Comparison of ENCODE assay signal across 1 cellular context in genomic region chr4:38818441-38818976, GRCh38.
TF ChIP-seq lines count a peak whose summit lies in the region.

No MANE protein-coding gene starts in this region.

TF ChIP-seq in GM12878, 131 proteins besides CTCF, POLR2A, EP300 and RAD21 (continues in another document):
- TF ChIP-seq EED (IDR thresholded peaks at IDR 0.05; ENCODE audit: low read depth) (peak; percentile 71), ZNF207 (IDR thresholded peaks at IDR 0.05; ENCODE audit: borderline replicate concordance) (peak; percentile 73; the same call in 1 of the 2 replicates), NBN (IDR thresholded peaks at IDR 0.05) (peak; percentile 90), POU2F2 (IDR thresholded peaks at IDR 0.05; ENCODE audit: borderline replicate concordance, low read depth, low read length) (peak; percentile 62; the same call in 1 of the 3 replicates), RELB (IDR thresholded peaks at IDR 0.05; ENCODE audit: low read depth) (peak; percentile 81), CBFB (IDR thresholded peaks at IDR 0.05; ENCODE audit: low read depth) (0 out of 2 replicates have a peak, but pooled peaks have one; percentile 41), YBX1 (IDR thresholded peaks at IDR 0.05) (no peak), ESRRA (IDR thresholded peaks at IDR 0.05; ENCODE audit: low read length) (peak; percentile 63; the same call in 1 of the 2 replicates), JUNB (IDR thresholded peaks at IDR 0.05) (peak; percentile 64), CREM (IDR thresholded peaks at IDR 0.05; ENCODE audit: low read depth) (peak; percentile 90), CUX1 (IDR thresholded peaks at IDR 0.05; ENCODE audit: insufficient replicate concordance, low read depth, low read length) (peak; percentile 67), CHD4 (IDR thresholded peaks at IDR 0.05) (no peak), PAX5 (IDR thresholded peaks at IDR 0.05; ENCODE audit: borderline replicate concordance, low read depth, low read length) (peak; percentile 82), MEF2B (IDR thresholded peaks at IDR 0.05; ENCODE audit: partially characterized antibody, poor library complexity, severe bottlenecking) (peak; percentile 92), ETV6 (conservative IDR thresholded peaks at IDR 0.05 in 1 of 2, IDR thresholded peaks at IDR 0.05 in 1 of 2; ENCODE audit: borderline replicate concordance in 1 of 2, low read depth in 1 of 2) (peak in 1 of 2 experiments; percentile 60; a peak in 1 of 4 replicates), SMAD1 (IDR thresholded peaks at IDR 0.05; ENCODE audit: low read depth, partially characterized antibody) (peak; percentile 74), TCF12 (IDR thresholded peaks at IDR 0.05; ENCODE audit: low read depth, low read length) (0 out of 2 replicates have a peak, but pooled peaks have one; percentile 42), POLR2AphosphoS5 (IDR thresholded peaks at IDR 0.05; ENCODE audit: low read length) (peak; percentile 39; the same call in 1 of the 2 replicates), RFX5 (IDR thresholded peaks at IDR 0.05; ENCODE audit: low read depth, low read length) (peak; percentile 20; the same call in 1 of the 2 replicates), PAX8 (IDR thresholded peaks at IDR 0.05) (no peak), HCFC1 (IDR thresholded peaks at IDR 0.05; ENCODE audit: low read length) (0 out of 2 replicates have a peak, but pooled peaks have one; percentile 37), KDM1A (IDR thresholded peaks at IDR 0.05; ENCODE audit: borderline replicate concordance) (no peak), CHD1 (IDR thresholded peaks at IDR 0.05; ENCODE audit: low read depth, low read length) (no peak), YY1 (IDR thresholded peaks at IDR 0.05; ENCODE audit: low read depth, low read length) (0 out of 2 replicates have a peak, but pooled peaks have one; percentile 11), TARDBP (IDR thresholded peaks at IDR 0.05; ENCODE audit: borderline replicate concordance) (no peak), USF1 (IDR thresholded peaks at IDR 0.05; ENCODE audit: borderline replicate concordance, extremely low read length, insufficient read depth, low read depth, low read length) (no peak), ATF2 (IDR thresholded peaks at IDR 0.05; ENCODE audit: low read length) (peak; percentile 90), CHD2 (IDR thresholded peaks at IDR 0.05; ENCODE audit: borderline replicate concordance, low read depth, low read length) (peak; percentile 94), SMC3 (IDR thresholded peaks at IDR 0.05; ENCODE audit: borderline replicate concordance, low read length) (peak; percentile 30; the same call in 1 of the 2 replicates), GABPA (IDR thresholded peaks at IDR 0.05; ENCODE audit: low read depth) (no peak), PKNOX1 (IDR thresholded peaks at IDR 0.05) (peak; percentile 22; the same call in 1 of the 2 replicates), ATF7 (IDR thresholded peaks at IDR 0.05; ENCODE audit: low read depth) (peak; percentile 98), STAT1 (conservative IDR thresholded peaks at IDR 0.05) (peak; percentile 27; the same call in 1 of the 2 replicates), MEF2A (IDR thresholded peaks at IDR 0.05; ENCODE audit: insufficient read depth, low read depth, low read length) (peak; percentile 38; the same call in 1 of the 2 replicates), BCL11A (IDR thresholded peaks at IDR 0.05; ENCODE audit: low read depth, low read length) (peak; percentile 77), JUND (IDR thresholded peaks at IDR 0.05; ENCODE audit: low read depth, low read length) (peak; percentile 69; the same call in 1 of the 2 replicates), E2F8 (IDR thresholded peaks at IDR 0.05; ENCODE audit: low read depth, partially characterized antibody) (peak; percentile 61), BHLHE40 (IDR thresholded peaks at IDR 0.05; ENCODE audit: borderline replicate concordance in 1 of 2, low read depth in 2 of 2, low read length in 1 of 2) (peak; percentile 65 to 82; a peak in 3 of 4 replicates), IKZF2 (IDR thresholded peaks at IDR 0.05) (peak; percentile 42 to 76; a peak in 2 of 4 replicates), NFIC (IDR thresholded peaks at IDR 0.05; ENCODE audit: low read depth, low read length) (peak; percentile 74; the same call in 1 of the 2 replicates), SP1 (IDR thresholded peaks at IDR 0.05; ENCODE audit: low read depth, low read length) (peak; percentile 45), NR2F1 (conservative IDR thresholded peaks at IDR 0.05) (0 out of 2 replicates have a peak, but pooled peaks have one; percentile 32), RBBP5 (conservative IDR thresholded peaks at IDR 0.05) (no peak), MLLT1 (IDR thresholded peaks at IDR 0.05) (peak; percentile 64), MYB (IDR thresholded peaks at IDR 0.05; ENCODE audit: borderline replicate concordance, low read depth, low read length) (0 out of 2 replicates have a peak, but pooled peaks have one; percentile 84), RAD51 (IDR thresholded peaks at IDR 0.05) (0 out of 2 replicates have a peak, but pooled peaks have one; percentile 37), SKIL (IDR thresholded peaks at IDR 0.05; ENCODE audit: low read depth, poor library complexity, severe bottlenecking) (peak; percentile 76), ZNF274 (IDR thresholded peaks at IDR 0.05; ENCODE audit: insufficient read depth, insufficient read length) (no peak), RUNX3 (IDR thresholded peaks at IDR 0.05; ENCODE audit: low read length) (peak; percentile 69; the same call in 1 of the 2 replicates), ZBED1 (IDR thresholded peaks at IDR 0.05; ENCODE audit: borderline replicate concordance) (peak; percentile 84), RELA (IDR thresholded peaks at IDR 0.05; ENCODE audit: borderline replicate concordance, partially characterized antibody) (peak; percentile 82), NR2C1 (IDR thresholded peaks at IDR 0.05) (no peak)
